12 cellular contexts compared by ENCODE assay signal in genomic region chr17:65047939-65048338, GRCh38. TPM values are rescaled to one million over a fixed set of nuclear protein-coding genes. Genes with fewer than 3 reads are reported as not detected.
DNase-seq lines count a peak whose midpoint lies in the region; ATAC-seq, FAIRE-seq and TF ChIP-seq lines count a peak whose summit lies in the region.
"Had no signal": no experiment of that assay in that cellular context is flagged by ENCODE, and none has a peak within 500 bp of the region (broad histone marks: within the 10 kb centered on the region; RNA-seq: fewer than 3 reads in every experiment).

No MANE protein-coding gene starts in this region.

- in situ Hi-C loops in K562 (cut with MboI) = no loop called here

- H3K27me3 ChIP-seq in K562 (ENCODE audit: control insufficient read depth in 2 of 2, insufficient read depth in 2 of 2, low read length in 2 of 2) (no peaks in the 10 kb centered on the region), vagina (no peaks in the 10 kb centered on the region)
- H3K27me3 ChIP-seq: BLaER1 had no signal

- peak; percentile 55 for ATAC-seq in Right ventricle myocardium inferior
- no peak for ATAC-seq in K562
- peak; percentile 65 for ATAC-seq in mucosa of descending colon
- no peak for ATAC-seq in GM21390 (IDR thresholded peaks at IDR 0.05; ENCODE audit: unreplicated experiment)

- no peak for FAIRE-seq in K562 (lab: Jason Lieb, UNC)

- no peak overlapping the region for H2AFZ ChIP-seq in K562 (ENCODE audit: low read depth, low read length)

- H3K27ac ChIP-seq in K562 (ENCODE audit: extremely low read depth, low read depth, low read length) (no peak overlapping the region), vagina (peak overlapping the region; percentile 21)
- H3K27ac ChIP-seq: BLaER1 had no signal

- BruUV-seq in K562 (replicated peaks; lab: Mats Ljungman, UMichigan) = no TSS peak

- H3K9me3 ChIP-seq in K562 (replicated peaks; ENCODE audit: control insufficient read depth, insufficient read depth, low read depth, low read length) (no peaks in the 10 kb centered on the region), mucosa of descending colon (no peaks in the 10 kb centered on the region), vagina (no peaks in the 10 kb centered on the region)
- H3K9me3 ChIP-seq: BLaER1 had no signal

- CTCF ChIA-PET in K562 (lab: Yijun Ruan, JAX; ENCODE audit: low intra/inter-chr PET ratio) = no interaction called here

- H3K36me3 ChIP-seq in K562 (ENCODE audit: control insufficient read depth, insufficient read depth, low read length) (peaks cover 76% of the 10 kb centered on the region; the same call in 2 of the 3 replicates), mucosa of descending colon (ENCODE audit: low read depth) (peaks cover 3% of the 10 kb centered on the region), vagina (peaks cover 0 to 16% of the 10 kb centered on the region in 2 donors)

- no peaks in the 10 kb centered on the region for H3K9me1 ChIP-seq in K562 (ENCODE audit: control insufficient read depth, insufficient read depth, low read length)

- TF ChIP-seq CTCF in K562 (IDR thresholded peaks at IDR 0.05 in 2 of 3, conservative IDR thresholded peaks at IDR 0.05 in 1 of 3; ENCODE audit: insufficient read depth in 2 of 3, low read depth in 1 of 3, low read length in 3 of 3) = no peak
- TF ChIP-seq CTCF in mucosa of descending colon (IDR thresholded peaks at IDR 0.05) = no peak
- TF ChIP-seq CTCF in vagina (IDR thresholded peaks at IDR 0.05) = no peak

- no peak for TF ChIP-seq EP300 in K562 (IDR thresholded peaks at IDR 0.05; ENCODE audit: low read length)

- intact Hi-C loops in Right ventricle myocardium inferior (cut with DNase I) = no loop called here
- intact Hi-C loops in cardiac septum (cut with DNase I) = no loop called here
- intact Hi-C loops in K562 (cut with micrococcal nuclease) = no loop called here
- intact Hi-C loops in mucosa of descending colon (cut with DNase I, micrococcal nuclease) = no loop called here
- intact Hi-C loops in vagina (cut with DNase I) = no loop called here

- H3K79me2 ChIP-seq in K562 (ENCODE audit: control insufficient read depth, insufficient read depth, low read length) = peaks cover 79% of the 10 kb centered on the region

- DNase-seq in Right ventricle myocardium inferior (ENCODE audit: missing footprints) = no peak
- no peak for DNase-seq in cardiac septum (ENCODE audit: low spot score)
- no peak for DNase-seq in K562 (ENCODE audit: extremely low read depth in 1 of 4, low spot score in 3 of 4)
- DNase-seq in mucosa of descending colon = no peak
- DNase-seq in vagina (ENCODE audit: extremely low spot score in 2 of 2) = no peak
- DNase-seq in NCI-H1417 (lab: John Stamatoyannopoulos, UW) = no peak
- no peak for DNase-seq in 8988T
- DNase-seq: activated CD4-positive, CD25-positive, alpha-beta regulatory T cell; islet precursor cell; NCI-H187 treated with DMSO at 0.1 percent for 48 hours had no signal

- POLR2A ChIA-PET in K562 (lab: Yijun Ruan, JAX) = interaction anchor here (0.7 to 1.5 kb wide), 2 partner anchors 12 to 51 kb away, joined by 3 to 11 read pairs; no protein-coding TSS in a partner anchor

- no peak for TF ChIP-seq RAD21 in K562 (CRISPR knock-in tag; conservative IDR thresholded peaks at IDR 0.05 in 1 of 2, IDR thresholded peaks at IDR 0.05 in 1 of 2)

- H3K4me2 ChIP-seq in K562 (ENCODE audit: insufficient read depth, low read length) = no peak overlapping the region
- H3K4me2 ChIP-seq: BLaER1 had no signal

- TF ChIP-seq POLR2A in K562 (conservative IDR thresholded peaks at IDR 0.05) = no peak
- no peak for TF ChIP-seq POLR2A in vagina (IDR thresholded peaks at IDR 0.05)

- no peak overlapping the region for H3K9ac ChIP-seq in K562 (ENCODE audit: insufficient read depth in 1 of 2, low read depth in 2 of 2, low read length in 2 of 2)
- H3K9ac ChIP-seq: BLaER1 had no signal

- H3K4me1 ChIP-seq in K562 (replicated peaks in 1 of 2; ENCODE audit: control insufficient read depth in 2 of 2, insufficient read depth in 2 of 2, low read length in 2 of 2) (0 out of 5 replicates have a peak, but pooled peaks cover 0 to 3% of the 10 kb centered on the region in 2 experiments), mucosa of descending colon (ENCODE audit: low read depth) (peaks cover 15% of the 10 kb centered on the region), vagina (peaks cover 83% of the 10 kb centered on the region)

- peaks cover 11% of the 10 kb centered on the region; the same call in 1 of the 2 replicates for H4K20me1 ChIP-seq in K562 (replicated peaks; ENCODE audit: control insufficient read depth, insufficient read depth, low read length)

- WGBS in K562 (ENCODE audit: insufficient coverage, low coverage, missing lambda C conversion rate) = 89% methylated on average over 2 of the region's 2 CpGs

- H3K4me3 ChIP-seq in K562 (no peak overlapping the region), mucosa of descending colon (no peak overlapping the region), vagina (no peak overlapping the region)
- H3K4me3 ChIP-seq: BLaER1 had no signal

TF ChIP-seq in K562, 482 proteins besides CTCF, POLR2A, EP300 and RAD21 (continues in another document):
- peak; percentile 74 for TF ChIP-seq MAFG (tag; conservative IDR thresholded peaks at IDR 0.05)
- TF ChIP-seq CREB5 (CRISPR knock-in tag; IDR thresholded peaks at IDR 0.05) = no peak
- no peak for TF ChIP-seq ZNF592 (IDR thresholded peaks at IDR 0.05)
- TF ChIP-seq MAFF (IDR thresholded peaks at IDR 0.05; ENCODE audit: low read length) = peak; percentile 64
- TF ChIP-seq SRF (CRISPR knock-in tag; IDR thresholded peaks at IDR 0.05) = no peak
- peak; percentile 83 for TF ChIP-seq C11orf30 (IDR thresholded peaks at IDR 0.05; ENCODE audit: low read depth)
- no peak for TF ChIP-seq ZC3H8 (IDR thresholded peaks at IDR 0.05)
- TF ChIP-seq ZNF316 (IDR thresholded peaks at IDR 0.05) = peak; percentile 87
- no peak for TF ChIP-seq SRSF9 (IDR thresholded peaks at IDR 0.05; ENCODE audit: borderline replicate concordance, low read depth, low read length)
- TF ChIP-seq EGR1 (conservative IDR thresholded peaks at IDR 0.05) = no peak

RNA-seq across cellular contexts. Expression of gene GNA13, which starts 8.6 kb away (rescaled TPM):
- 22.1 TPM for total RNA-seq in Right ventricle myocardium inferior
- total RNA-seq in cardiac septum = 19.0 TPM
- total RNA-seq in K562 (2011; cell fraction: chromatin; rRNA removed; ENCODE audit: low replicate concordance) = 12.0 and 26.6 TPM in 2 replicates
- 8.8 and 10.1 TPM in 2 replicates for total RNA-seq in K562 (2011; cell fraction: nucleolus; rRNA removed)
- total RNA-seq in K562 (2011; cell fraction: nucleoplasm; rRNA removed) = 17.5 and 28.5 TPM in 2 replicates
- total RNA-seq in K562 (2014; rRNA removed) = 20.5 and 22.2 TPM in 2 replicates
- 38.7 and 44.2 TPM in 2 replicates for total RNA-seq in K562 (2014; rRNA removed; fragmentation: Illumina TruSeq; extraction: Trizol)
- total RNA-seq in K562 (2015; rRNA removed; fragmentation: Illumina TruSeq; extraction: Trizol) = 35.6 and 38.0 TPM in 2 replicates
- total RNA-seq in K562 (2021) = 29.4 and 30.8 TPM in 2 replicates
- 29.3 and 40.5 TPM in 2 replicates for polyA plus RNA-seq in K562 (2011; rRNA removed)
- 9.9 and 17.5 TPM in 2 replicates for polyA plus RNA-seq in K562 (2011; cell fraction: cytosol; rRNA removed)
- polyA plus RNA-seq in K562 (2011; cell fraction: nucleus; rRNA removed) = 8.6 and 13.7 TPM in 2 replicates
- 21.4 and 28.1 TPM in 2 replicates for polyA plus RNA-seq in K562 (2012)
- polyA plus RNA-seq in K562 (2014; fragmentation: Illumina TruSeq; extraction: Trizol) = 27.6 and 31.3 TPM in 2 replicates
- polyA plus RNA-seq in K562 (2014; fragmentation: Nextera tagmentation; extraction: Ambion mirVana) = 10 to 100 TPM in 1 of 2 experiments, 1 to 10 TPM in 1; 9.3 to 11.9 TPM
- polyA plus RNA-seq in K562 (2014; rRNA removed) = 15.5 and 19.2 TPM in 2 replicates
- 67.1 and 72.1 TPM in 2 replicates for polyA minus RNA-seq in K562 (2011; rRNA and poly(A)+ RNA removed)
- 15.6 and 21.8 TPM in 2 replicates for polyA minus RNA-seq in K562 (2011; cell fraction: cytosol; rRNA and poly(A)+ RNA removed)
- polyA minus RNA-seq in K562 (2011; cell fraction: nucleus; rRNA and poly(A)+ RNA removed) = 10.1 and 17.4 TPM in 2 replicates
- 10 to 100 TPM; 69.0 to 95.5 (median 92.2) TPM for total RNA-seq in mucosa of descending colon
- total RNA-seq in vagina = 41.7 TPM

Comparison
In these comparisons a context has a peak if more than half of its experiments do, and no peak if none do; other contexts are left out.
1. ATAC-seq: peak in Right ventricle myocardium inferior (single experiment) and mucosa of descending colon (single experiment); none in K562 (single experiment) and GM21390 (single experiment).